8 cellular contexts compared by ENCODE assay signal in genomic region chr11:16791494-16791961, GRCh38. TPM values are rescaled to one million over a fixed set of nuclear protein-coding genes. Genes with fewer than 3 reads are reported as not detected.
DNase-seq lines count a peak whose midpoint lies in the region; ATAC-seq and TF ChIP-seq lines count a peak whose summit lies in the region.

No MANE protein-coding gene starts in this region.

- H3K27ac ChIP-seq in thoracic aorta (peak overlapping the region; percentile 76 to 79), vagina (no peak overlapping the region)

- H3K27me3 ChIP-seq in thoracic aorta (replicated peaks; ENCODE audit: insufficient read depth) = no peaks in the 10 kb centered on the region
- H3K27me3 ChIP-seq in vagina = no peaks in the 10 kb centered on the region

- intact Hi-C loops in vagina (cut with DNase I) = no loop called here

- H3K4me1 ChIP-seq in thoracic aorta (ENCODE audit: control insufficient read depth in 1 of 2, low read depth in 2 of 2) (peaks cover 34 to 47% of the 10 kb centered on the region in 2 donors), vagina (peaks cover 33% of the 10 kb centered on the region)

- H3K36me3 ChIP-seq in thoracic aorta (no peaks in the 10 kb centered on the region), vagina (no peaks in the 10 kb centered on the region)

- no peak for TF ChIP-seq POLR2A in vagina (IDR thresholded peaks at IDR 0.05)

- ATAC-seq in thoracic aorta (ENCODE audit: insufficient number of reproducible peaks, low FRiP score, low read depth) = peak; percentile 76

- H3K9me3 ChIP-seq in thoracic aorta = no peaks in the 10 kb centered on the region
- no peaks in the 10 kb centered on the region for H3K9me3 ChIP-seq in vagina

- H3K4me3 ChIP-seq in thoracic aorta (peak overlapping the region; percentile 25), vagina (no peak overlapping the region)

- TF ChIP-seq CTCF in thoracic aorta (IDR thresholded peaks at IDR 0.05) (no peak), vagina (IDR thresholded peaks at IDR 0.05) (no peak)

- DNase-seq in NOMO-1 treated with DMSO at 0.1 percent for 48 hours (lab: John Stamatoyannopoulos, UW; ENCODE audit: unreplicated experiment) (peak; percentile 5), NOMO-1 treated with dmso at 0.1 percent for 144 hours (lab: John Stamatoyannopoulos, UW; ENCODE audit: unreplicated experiment) (no peak), amniotic epithelial cell (ENCODE audit: low read depth) (peak; percentile 98), iris pigment epithelial cell (ENCODE audit: low read depth) (peak; percentile 95), thoracic aorta (ENCODE audit: low spot score) (peak; percentile 62), vagina (ENCODE audit: extremely low spot score in 2 of 2) (no peak), DMS153 treated with DMSO at 0.1 percent for 48 hours (lab: John Stamatoyannopoulos, UW; ENCODE audit: unreplicated experiment) (no peak)
- DNase-seq in effector CD4-positive, alpha-beta T cell = no peak

RNA-seq across cellular contexts. Expression of gene C11orf58, which starts 53.1 kb away (rescaled TPM):
- 100 to 1,000 TPM; 104 to 161 TPM for total RNA-seq in thoracic aorta
- 188 TPM for total RNA-seq in vagina

Comparison
In these comparisons a context has a peak if more than half of its experiments do, and no peak if none do; other contexts are left out.
1. DNase-seq: peak in NOMO-1 treated with DMSO at 0.1 percent for 48 hours (single experiment), amniotic epithelial cell (single experiment), iris pigment epithelial cell (single experiment) and thoracic aorta (single experiment); none in NOMO-1 treated with dmso at 0.1 percent for 144 hours (single experiment), effector CD4-positive, alpha-beta T cell (single experiment), vagina (0 of 2) and DMS153 treated with DMSO at 0.1 percent for 48 hours (single experiment).